Comparison of ENCODE assay signal across 2 cellular contexts in the genomic region with DNA sequence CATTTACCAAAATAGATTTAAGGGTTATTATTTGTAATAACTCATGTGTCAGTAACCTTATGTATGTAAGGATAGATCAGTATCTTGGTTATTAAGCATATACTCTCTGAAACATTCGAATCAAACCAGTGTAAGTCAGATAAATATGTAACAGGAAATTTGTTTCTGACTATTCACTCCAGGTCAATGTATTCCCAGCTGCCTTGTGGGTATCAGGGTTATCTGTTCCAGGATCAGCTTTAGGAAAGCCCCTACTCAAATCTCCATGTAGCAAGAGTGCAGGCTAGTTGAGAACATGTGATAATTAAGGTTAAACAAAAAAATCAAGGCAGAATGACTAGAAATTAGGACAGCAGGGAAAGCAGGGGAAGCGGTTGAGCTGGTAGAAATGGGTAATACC.
TF ChIP-seq lines count a peak whose summit lies in the region.

No MANE protein-coding gene starts in this region.

TF ChIP-seq in HEK293, 187 proteins besides CTCF, POLR2A, EP300 and RAD21 (continued from another document):
- TF ChIP-seq, protein P1, sequence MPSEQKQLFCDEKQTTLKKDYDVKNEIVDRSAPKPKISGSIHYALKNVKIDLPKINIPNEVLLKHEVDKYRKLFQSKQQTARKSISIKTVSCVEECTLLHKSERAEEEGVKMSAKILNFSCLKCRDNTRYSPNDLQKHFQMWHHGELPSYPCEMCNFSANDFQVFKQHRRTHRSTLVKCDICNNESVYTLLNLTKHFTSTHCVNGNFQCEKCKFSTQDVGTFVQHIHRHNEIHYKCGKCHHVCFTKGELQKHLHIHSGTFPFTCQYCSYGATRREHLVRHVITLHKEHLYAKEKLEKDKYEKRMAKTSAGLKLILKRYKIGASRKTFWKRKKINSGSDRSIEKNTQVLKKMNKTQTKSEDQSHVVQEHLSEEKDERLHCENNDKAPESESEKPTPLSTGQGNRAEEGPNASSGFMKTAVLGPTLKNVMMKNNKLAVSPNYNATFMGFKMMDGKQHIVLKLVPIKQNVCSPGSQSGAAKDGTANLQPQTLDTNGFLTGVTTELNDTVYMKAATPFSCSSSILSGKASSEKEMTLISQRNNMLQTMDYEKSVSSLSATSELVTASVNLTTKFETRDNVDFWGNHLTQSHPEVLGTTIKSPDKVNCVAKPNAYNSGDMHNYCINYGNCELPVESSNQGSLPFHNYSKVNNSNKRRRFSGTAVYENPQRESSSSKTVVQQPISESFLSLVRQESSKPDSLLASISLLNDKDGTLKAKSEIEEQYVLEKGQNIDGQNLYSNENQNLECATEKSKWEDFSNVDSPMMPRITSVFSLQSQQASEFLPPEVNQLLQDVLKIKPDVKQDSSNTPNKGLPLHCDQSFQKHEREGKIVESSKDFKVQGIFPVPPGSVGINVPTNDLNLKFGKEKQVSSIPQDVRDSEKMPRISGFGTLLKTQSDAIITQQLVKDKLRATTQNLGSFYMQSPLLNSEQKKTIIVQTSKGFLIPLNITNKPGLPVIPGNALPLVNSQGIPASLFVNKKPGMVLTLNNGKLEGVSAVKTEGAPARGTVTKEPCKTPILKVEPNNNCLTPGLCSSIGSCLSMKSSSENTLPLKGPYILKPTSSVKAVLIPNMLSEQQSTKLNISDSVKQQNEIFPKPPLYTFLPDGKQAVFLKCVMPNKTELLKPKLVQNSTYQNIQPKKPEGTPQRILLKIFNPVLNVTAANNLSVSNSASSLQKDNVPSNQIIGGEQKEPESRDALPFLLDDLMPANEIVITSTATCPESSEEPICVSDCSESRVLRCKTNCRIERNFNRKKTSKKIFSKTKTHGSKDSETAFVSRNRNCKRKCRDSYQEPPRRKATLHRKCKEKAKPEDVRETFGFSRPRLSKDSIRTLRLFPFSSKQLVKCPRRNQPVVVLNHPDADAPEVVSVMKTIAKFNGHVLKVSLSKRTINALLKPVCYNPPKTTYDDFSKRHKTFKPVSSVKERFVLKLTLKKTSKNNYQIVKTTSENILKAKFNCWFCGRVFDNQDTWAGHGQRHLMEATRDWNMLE (tag by site-specific recombination; conservative IDR thresholded peaks at IDR 0.05; ENCODE audit: low read depth): no peak
- TF ChIP-seq FEZF1 (tag by site-specific recombination; IDR thresholded peaks at IDR 0.05): no peak
- no peak for TF ChIP-seq ZNF391 (tag by site-specific recombination; IDR thresholded peaks at IDR 0.05; ENCODE audit: borderline replicate concordance, low read depth)
- TF ChIP-seq SETDB1 (IDR thresholded peaks at IDR 0.05; ENCODE audit: insufficient read length, low read length): no peak
- TF ChIP-seq ZNF350 (tag by site-specific recombination; IDR thresholded peaks at IDR 0.05): no peak
- TF ChIP-seq ZNF221 (tag by site-specific recombination; IDR thresholded peaks at IDR 0.05; ENCODE audit: borderline replicate concordance): no peak
- no peak for TF ChIP-seq KLF8 (tag by site-specific recombination; IDR thresholded peaks at IDR 0.05)
- TF ChIP-seq, protein P2, sequence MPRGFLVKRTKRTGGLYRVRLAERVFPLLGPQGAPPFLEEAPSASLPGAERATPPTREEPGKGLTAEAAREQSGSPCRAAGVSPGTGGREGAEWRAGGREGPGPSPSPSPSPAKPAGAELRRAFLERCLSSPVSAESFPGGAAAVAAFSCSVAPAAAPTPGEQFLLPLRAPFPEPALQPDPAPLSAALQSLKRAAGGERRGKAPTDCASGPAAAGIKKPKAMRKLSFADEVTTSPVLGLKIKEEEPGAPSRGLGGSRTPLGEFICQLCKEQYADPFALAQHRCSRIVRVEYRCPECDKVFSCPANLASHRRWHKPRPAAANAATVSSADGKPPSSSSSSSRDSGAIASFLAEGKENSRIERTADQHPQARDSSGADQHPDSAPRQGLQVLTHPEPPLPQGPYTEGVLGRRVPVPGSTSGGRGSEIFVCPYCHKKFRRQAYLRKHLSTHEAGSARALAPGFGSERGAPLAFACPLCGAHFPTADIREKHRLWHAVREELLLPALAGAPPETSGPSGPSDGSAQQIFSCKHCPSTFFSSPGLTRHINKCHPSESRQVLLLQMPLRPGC (tag by site-specific recombination; IDR thresholded peaks at IDR 0.05): no peak

TF ChIP-seq in SK-N-SH treated with all-trans-retinoic acid at 6 μM for 48 hours, 23 proteins besides CTCF, POLR2A, EP300 and RAD21 (continued from another document):
- TF ChIP-seq, protein P3, sequence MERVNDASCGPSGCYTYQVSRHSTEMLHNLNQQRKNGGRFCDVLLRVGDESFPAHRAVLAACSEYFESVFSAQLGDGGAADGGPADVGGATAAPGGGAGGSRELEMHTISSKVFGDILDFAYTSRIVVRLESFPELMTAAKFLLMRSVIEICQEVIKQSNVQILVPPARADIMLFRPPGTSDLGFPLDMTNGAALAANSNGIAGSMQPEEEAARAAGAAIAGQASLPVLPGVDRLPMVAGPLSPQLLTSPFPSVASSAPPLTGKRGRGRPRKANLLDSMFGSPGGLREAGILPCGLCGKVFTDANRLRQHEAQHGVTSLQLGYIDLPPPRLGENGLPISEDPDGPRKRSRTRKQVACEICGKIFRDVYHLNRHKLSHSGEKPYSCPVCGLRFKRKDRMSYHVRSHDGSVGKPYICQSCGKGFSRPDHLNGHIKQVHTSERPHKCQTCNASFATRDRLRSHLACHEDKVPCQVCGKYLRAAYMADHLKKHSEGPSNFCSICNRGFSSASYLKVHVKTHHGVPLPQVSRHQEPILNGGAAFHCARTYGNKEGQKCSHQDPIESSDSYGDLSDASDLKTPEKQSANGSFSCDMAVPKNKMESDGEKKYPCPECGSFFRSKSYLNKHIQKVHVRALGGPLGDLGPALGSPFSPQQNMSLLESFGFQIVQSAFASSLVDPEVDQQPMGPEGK (CRISPR knock-in tag; IDR thresholded peaks at IDR 0.05; ENCODE audit: borderline replicate concordance): no peak
- TF ChIP-seq ZC3H10 (CRISPR knock-in tag; IDR thresholded peaks at IDR 0.05) (no peak), ZNF8 (CRISPR knock-in tag; IDR thresholded peaks at IDR 0.05) (no peak), CSDC2 (CRISPR knock-in tag; IDR thresholded peaks at IDR 0.05) (no peak)
- TF ChIP-seq, protein P4, sequence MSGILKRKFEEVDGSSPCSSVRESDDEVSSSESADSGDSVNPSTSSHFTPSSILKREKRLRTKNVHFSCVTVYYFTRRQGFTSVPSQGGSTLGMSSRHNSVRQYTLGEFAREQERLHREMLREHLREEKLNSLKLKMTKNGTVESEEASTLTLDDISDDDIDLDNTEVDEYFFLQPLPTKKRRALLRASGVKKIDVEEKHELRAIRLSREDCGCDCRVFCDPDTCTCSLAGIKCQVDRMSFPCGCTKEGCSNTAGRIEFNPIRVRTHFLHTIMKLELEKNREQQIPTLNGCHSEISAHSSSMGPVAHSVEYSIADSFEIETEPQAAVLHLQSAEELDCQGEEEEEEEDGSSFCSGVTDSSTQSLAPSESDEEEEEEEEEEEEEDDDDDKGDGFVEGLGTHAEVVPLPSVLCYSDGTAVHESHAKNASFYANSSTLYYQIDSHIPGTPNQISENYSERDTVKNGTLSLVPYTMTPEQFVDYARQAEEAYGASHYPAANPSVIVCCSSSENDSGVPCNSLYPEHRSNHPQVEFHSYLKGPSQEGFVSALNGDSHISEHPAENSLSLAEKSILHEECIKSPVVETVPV (CRISPR knock-in tag; IDR thresholded peaks at IDR 0.05): no peak
